In genomic region chr7:132494474-132494873, GRCh38 we compare ENCODE assay signal across 28 cellular contexts.
"Had no signal": no experiment of that assay in that cellular context is flagged by ENCODE, and none has a peak within 500 bp of the region (broad histone marks: within the 10 kb centered on the region; RNA-seq: fewer than 3 reads in every experiment).

No MANE protein-coding gene starts in this region.

- H3K27ac ChIP-seq: left lung, lower lobe of right lung, neutrophil, parathyroid adenoma, psoas muscle, right lobe of liver, stomach, testis, thyroid gland, transverse colon, upper lobe of left lung, vagina had no signal

- H3K27me3 Mint-ChIP-seq: naive thymus-derived CD8-positive, alpha-beta T cell; stimulated activated naive B cell treated with anti-CD40 and anti-IgM and Interleukin-4, amounts not matched to agents 10 μg/mL and 1 μg/mL and 100 μg/mL, for 72 hours had no signal

- H3K36me3 Mint-ChIP-seq: immature natural killer cell; naive thymus-derived CD8-positive, alpha-beta T cell; stimulated activated naive B cell treated with anti-CD40 and anti-IgM and Interleukin-4, amounts not matched to agents 10 μg/mL and 1 μg/mL and 100 μg/mL, for 72 hours had no signal

- H3K4me3 Mint-ChIP-seq: immature natural killer cell; naive thymus-derived CD8-positive, alpha-beta T cell; neural crest cell; stimulated activated naive B cell treated with anti-CD40 and anti-IgM and Interleukin-4, amounts not matched to agents 10 μg/mL and 1 μg/mL and 100 μg/mL, for 72 hours had no signal

- ATAC-seq: left colon; left lung; lower lobe of right lung; naive thymus-derived CD8-positive, alpha-beta T cell; psoas muscle; right lobe of liver; stimulated activated naive B cell treated with anti-CD40 and anti-IgM and Interleukin-4, amounts not matched to agents 10 μg/mL and 1 μg/mL and 100 μg/mL, for 72 hours; stimulated activated naive CD8-positive, alpha-beta T cell treated with anti-CD3 and anti-CD28 coated beads, Interleukin-15, Interleukin-2, amounts not matched to agents 100 U/mL and 50 U/mL, for 24 hours had no signal

- H3K4me3 ChIP-seq: left lung, lower lobe of right lung, psoas muscle, right lobe of liver, smooth muscle cell, stomach, testis, thyroid gland, transverse colon, upper lobe of left lung, vagina had no signal

- H3K36me3 ChIP-seq: left lung, lower lobe of right lung, neutrophil, right lobe of liver, stomach, thyroid gland, transverse colon, upper lobe of left lung, vagina had no signal

- H3K27ac Mint-ChIP-seq: immature natural killer cell; stimulated activated naive B cell treated with anti-CD40 and anti-IgM and Interleukin-4, amounts not matched to agents 10 μg/mL and 1 μg/mL and 100 μg/mL, for 72 hours had no signal

- H3K4me1 ChIP-seq: left lung, lower lobe of right lung, parathyroid adenoma, psoas muscle, right lobe of liver, transverse colon, upper lobe of left lung, vagina had no signal

- H3K27me3 ChIP-seq: left lung, neutrophil, right lobe of liver, stomach, testis, thyroid gland, transverse colon, upper lobe of left lung, vagina had no signal

- H3K4me1 Mint-ChIP-seq: stimulated activated naive B cell treated with anti-CD40 and anti-IgM and Interleukin-4, amounts not matched to agents 10 μg/mL and 1 μg/mL and 100 μg/mL, for 72 hours had no signal

- H3K9me3 Mint-ChIP-seq: immature natural killer cell; naive thymus-derived CD8-positive, alpha-beta T cell had no signal

- H3K9me3 ChIP-seq: left lung, lower lobe of right lung, neutrophil, psoas muscle, right lobe of liver, stomach, testis, thyroid gland, transverse colon, upper lobe of left lung, vagina had no signal

- DNase-seq: hippocampal formation; immature natural killer cell; kidney; left colon; left lung; lower lobe of right lung; mammary epithelial cell; mesenchymal stem cell; naive thymus-derived CD8-positive, alpha-beta T cell; occipital lobe; psoas muscle; right lobe of liver; stimulated activated CD4-positive, alpha-beta T cell treated with anti-CD3 and anti-CD28 coated beads, Interleukin-12 subunit alpha, Interleukin-12 subunit beta, amount 100 ng/mL, for 4 hours; stimulated activated CD4-positive, alpha-beta T cell treated with anti-CD3 and anti-CD28 coated beads, Interleukin-15, amount 100 ng/mL, for 24 hours; stimulated activated CD4-positive, alpha-beta T cell treated with anti-CD3 and anti-CD28 coated beads, Interleukin-2, amount 100 ng/mL, for 24 hours; stimulated activated CD4-positive, alpha-beta T cell treated with anti-CD3 and anti-CD28 coated beads, Interleukin-4, amount 100 ng/mL, for 1 hour; stimulated activated naive B cell treated with anti-CD40 and anti-IgM and Interleukin-4, amounts not matched to agents 10 μg/mL and 1 μg/mL and 100 μg/mL, for 72 hours; stimulated activated naive CD8-positive, alpha-beta T cell treated with anti-CD3 and anti-CD28 coated beads, Interleukin-15, Interleukin-2, amounts not matched to agents 100 U/mL and 50 U/mL, for 24 hours; stomach; testis; thyroid gland; transverse colon; upper lobe of left lung had no signal
